ENCODE assay signal across 14 cellular contexts in the genomic region with DNA sequence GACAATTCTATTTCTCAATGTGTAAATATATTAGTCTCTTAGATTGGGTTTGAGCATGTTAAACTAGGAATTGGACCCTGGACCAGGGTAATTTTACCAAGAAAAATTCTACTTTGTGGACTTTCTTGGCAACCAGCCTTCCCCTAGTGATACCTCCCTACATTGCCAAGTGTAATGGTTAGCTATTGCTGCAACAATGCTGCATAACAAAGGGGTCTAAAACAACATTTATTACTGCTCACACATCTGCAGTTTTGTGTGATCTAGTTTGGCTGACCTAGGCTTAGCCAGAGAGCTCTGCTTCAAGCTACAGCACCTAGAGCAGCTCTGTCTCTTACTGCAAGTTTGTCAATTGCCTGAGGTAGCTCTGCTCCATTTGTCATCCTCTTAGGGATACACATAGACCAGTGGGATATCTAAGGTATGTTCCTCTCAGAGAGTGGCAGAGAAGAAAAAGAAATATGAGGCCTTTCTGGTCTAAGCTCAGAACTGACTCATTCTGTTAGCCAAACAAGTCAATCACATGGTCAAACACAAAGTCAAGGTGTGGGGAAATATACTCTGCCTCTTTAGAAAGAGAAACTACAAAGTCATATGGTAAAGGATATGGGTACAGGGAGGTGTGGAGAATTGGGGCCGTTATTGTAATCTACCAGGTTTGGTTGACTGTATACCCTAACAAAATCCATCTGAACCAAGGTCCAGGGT. TPM values are rescaled to one million over a fixed set of nuclear protein-coding genes. Genes with fewer than 3 reads are reported as not detected.
DNase-seq lines count a peak whose midpoint lies in the region; ATAC-seq, FAIRE-seq and TF ChIP-seq lines count a peak whose summit lies in the region.
"Had no signal": no experiment of that assay in that cellular context is flagged by ENCODE, and none has a peak within 500 bp of the region (broad histone marks: within the 10 kb centered on the region; RNA-seq: fewer than 3 reads in every experiment).

No MANE protein-coding gene starts in this region.

- no peaks in the 10 kb centered on the region for H3K79me2 ChIP-seq in keratinocyte (ENCODE audit: control insufficient read depth, insufficient read depth, low read length)
- H3K79me2 ChIP-seq: parathyroid adenoma had no signal

- POLR2A ChIA-PET in activated CD8-positive, alpha-beta T cell treated with anti-CD3 and anti-CD28 coated beads for 36 hours (lab: Charles Lee): interaction anchor here (1.0 to 2.5 kb wide), 7 partner anchors 7 to 25 kb away, joined by 3 to 7 read pairs (median 3); no protein-coding TSS in a partner anchor

- no peak for TF ChIP-seq CTCF in activated CD8-positive, alpha-beta T cell treated with anti-CD3 and anti-CD28 coated beads for 36 hours (IDR thresholded peaks at IDR 0.05)
- no peak for TF ChIP-seq CTCF in keratinocyte (optimal IDR thresholded peaks at IDR 0.05 in 1 of 3, IDR thresholded peaks at IDR 0.05 in 1 of 3, conservative IDR thresholded peaks at IDR 0.05 in 1 of 3; ENCODE audit: extremely low read depth in 1 of 3, insufficient read depth in 2 of 3, low read length in 3 of 3)

- H3K9ac ChIP-seq in keratinocyte (ENCODE audit: control insufficient read depth, extremely low read depth, insufficient read depth, low read length): no peak overlapping the region
- no peak overlapping the region for H3K9ac ChIP-seq in neuronal stem cell (ENCODE audit: low read depth, low read length, poor library complexity)
- H3K9ac ChIP-seq: parathyroid adenoma had no signal

- H3K9me1 ChIP-seq in keratinocyte (ENCODE audit: control insufficient read depth, extremely low read depth, insufficient read depth, low read length): no peaks in the 10 kb centered on the region

- peak; percentile 72 to 84 for ATAC-seq in activated naive CD4-positive, alpha-beta T cell treated with anti-CD3 and anti-CD28 coated beads, Interleukin-2, amount 50 U/mL, for 72 hours
- ATAC-seq in activated CD8-positive, alpha-beta T cell treated with anti-CD3 and anti-CD28 coated beads for 36 hours: peak; percentile 70

- no peak overlapping the region for H2AFZ ChIP-seq in keratinocyte (ENCODE audit: control insufficient read depth, low read length)
- H2AFZ ChIP-seq in neuronal stem cell (ENCODE audit: low read length): no peak overlapping the region
- H2AFZ ChIP-seq: parathyroid adenoma had no signal

- peaks cover 26% of the 10 kb centered on the region for H3K27me3 Mint-ChIP-seq in activated CD8-positive, alpha-beta T cell treated with anti-CD3 and anti-CD28 coated beads for 36 hours

- H2BK5ac ChIP-seq in neuronal stem cell (ENCODE audit: low read length): no peak overlapping the region

- H3K27ac ChIP-seq in keratinocyte (ENCODE audit: control insufficient read depth, insufficient read depth, low read length) (no peak overlapping the region), neuronal stem cell (replicated peaks; ENCODE audit: low read length) (no peak overlapping the region)
- H3K27ac ChIP-seq: parathyroid adenoma had no signal

- H3K9me3 Mint-ChIP-seq in activated naive CD4-positive, alpha-beta T cell treated with anti-CD3 and anti-CD28 coated beads, Interleukin-2, amount 50 U/mL, for 72 hours: no peaks in the 10 kb centered on the region
- no peaks in the 10 kb centered on the region for H3K9me3 Mint-ChIP-seq in activated CD8-positive, alpha-beta T cell treated with anti-CD3 and anti-CD28 coated beads for 36 hours
- H3K9me3 Mint-ChIP-seq: mesothelial cell of epicardium had no signal

- CTCF ChIA-PET in activated CD8-positive, alpha-beta T cell treated with anti-CD3 and anti-CD28 coated beads for 36 hours (lab: Charles Lee): interaction anchor here (0.7 to 6.5 kb wide), 6 partner anchors 10 to 92 kb away, joined by 3 to 35 read pairs (median 6); no protein-coding TSS in a partner anchor

- intact Hi-C loops in activated CD8-positive, alpha-beta T cell treated with anti-CD3 and anti-CD28 coated beads for 36 hours (cut with micrococcal nuclease): no loop called here

- no peak overlapping the region for H4K8ac ChIP-seq in neuronal stem cell (ENCODE audit: low read depth, low read length)

- H2BK15ac ChIP-seq in neuronal stem cell (ENCODE audit: low read length): no peak overlapping the region

- dilution Hi-C loops in keratinocyte (cut with MboI; ENCODE audit: extremely low pct_ligation_motif_present, low sequenced_read_pairs): no loop called here

- peak overlapping the region; percentile 6 to 74 for H3K27ac Mint-ChIP-seq in activated naive CD4-positive, alpha-beta T cell treated with anti-CD3 and anti-CD28 coated beads, Interleukin-2, amount 50 U/mL, for 72 hours
- peak overlapping the region; percentile 80 for H3K27ac Mint-ChIP-seq in activated CD8-positive, alpha-beta T cell treated with anti-CD3 and anti-CD28 coated beads for 36 hours
- H3K27ac Mint-ChIP-seq: mesothelial cell of epicardium had no signal

- WGBS in neuronal stem cell (ENCODE audit: extremely low coverage in 2 of 2, insufficient read length in 2 of 2, insufficient replicate concordance in 1 of 2), 2 donors: no CpG with 5 or more reads among the region's 1 CpG

- H3K14ac ChIP-seq in neuronal stem cell (ENCODE audit: low read length): no peak overlapping the region

- H3K23ac ChIP-seq in neuronal stem cell (ENCODE audit: low read depth, low read length, poor library complexity): no peak overlapping the region

- H3K4me2 ChIP-seq in keratinocyte (ENCODE audit: control insufficient read depth, extremely low read depth, insufficient read depth, low read depth, low read length): no peak overlapping the region
- H3K4me2 ChIP-seq in neuronal stem cell (ENCODE audit: insufficient read depth, low read length, poor library complexity, severe bottlenecking): no peak overlapping the region

- no peak for DNase-seq in activated naive CD4-positive, alpha-beta T cell treated with anti-CD3 and anti-CD28 coated beads, Interleukin-2, amount 50 U/mL, for 72 hours (ENCODE audit: low spot score in 2 of 2)
- DNase-seq in activated naive CD4-positive, alpha-beta T cell treated with Interleukin-2 at 50 U/mL for 16 hours: no peak
- DNase-seq in activated CD8-positive, alpha-beta T cell treated with anti-CD3 and anti-CD28 coated beads for 36 hours: peak; percentile 24
- DNase-seq in keratinocyte (ENCODE audit: low read depth, low spot score): no peak
- DNase-seq in CD1c-positive myeloid dendritic cell (ENCODE audit: extremely low spot score): no peak
- DNase-seq in LoVo (ENCODE audit: low spot score): no peak
- DNase-seq in neuronal stem cell (ENCODE audit: low spot score): no peak
- no peak for DNase-seq in HT-29 (ENCODE audit: low spot score)
- DNase-seq: DMS79; effector CD4-positive, alpha-beta T cell; NCI-H1105 treated with DMSO at 0.1 percent for 48 hours; testis had no signal

- peak overlapping the region; percentile 75 for H3K4me3 Mint-ChIP-seq in activated CD8-positive, alpha-beta T cell treated with anti-CD3 and anti-CD28 coated beads for 36 hours

- peaks cover 56% of the 10 kb centered on the region for H3K4me1 Mint-ChIP-seq in activated CD8-positive, alpha-beta T cell treated with anti-CD3 and anti-CD28 coated beads for 36 hours (ENCODE audit: low read depth)

- H3K9me3 ChIP-seq in keratinocyte (ENCODE audit: control insufficient read depth, low read depth, low read length) (no peaks in the 10 kb centered on the region), neuronal stem cell (replicated peaks in 1 of 2; ENCODE audit: control insufficient read depth in 2 of 2, insufficient read depth in 1 of 2, low read depth in 1 of 2, low read length in 2 of 2) (peaks cover 0 to 3% of the 10 kb centered on the region in 2 donors)
- H3K9me3 ChIP-seq: testis had no signal

- H3K4me1 ChIP-seq in keratinocyte (ENCODE audit: control insufficient read depth, extremely low read depth, insufficient read depth, low read length) (peaks cover 10% of the 10 kb centered on the region), neuronal stem cell (ENCODE audit: control insufficient read depth in 2 of 2, insufficient read depth in 1 of 2, low read depth in 1 of 2, low read length in 2 of 2) (peaks cover 7 to 8% of the 10 kb centered on the region in 2 donors)
- H3K4me1 ChIP-seq: parathyroid adenoma, testis had no signal

- no peak overlapping the region for H2BK120ac ChIP-seq in neuronal stem cell (ENCODE audit: low read depth, low read length)

- peak; percentile 41 for FAIRE-seq in keratinocyte (lab: Jason Lieb, UNC)

- no peaks in the 10 kb centered on the region for H3K79me1 ChIP-seq in neuronal stem cell (ENCODE audit: low read depth, low read length)

- H2AK5ac ChIP-seq in neuronal stem cell (ENCODE audit: low read depth, low read length): no peak overlapping the region

- no peaks in the 10 kb centered on the region for H4K20me1 ChIP-seq in keratinocyte (ENCODE audit: control insufficient read depth, extremely low read depth, insufficient read depth, low read length)

- H3K36me3 Mint-ChIP-seq in activated naive CD4-positive, alpha-beta T cell treated with anti-CD3 and anti-CD28 coated beads, Interleukin-2, amount 50 U/mL, for 72 hours: peaks cover 4 to 12% of the 10 kb centered on the region in 2 donors
- H3K36me3 Mint-ChIP-seq in activated CD8-positive, alpha-beta T cell treated with anti-CD3 and anti-CD28 coated beads for 36 hours (ENCODE audit: low read depth): peaks cover 25% of the 10 kb centered on the region
- H3K36me3 Mint-ChIP-seq: mesothelial cell of epicardium had no signal

- H4K91ac ChIP-seq in neuronal stem cell (ENCODE audit: low read depth, low read length, poor library complexity): no peak overlapping the region

- H3K27me3 ChIP-seq in keratinocyte (ENCODE audit: control insufficient read depth, extremely low read depth, insufficient read depth, low read length): peaks cover 23% of the 10 kb centered on the region
- H3K27me3 ChIP-seq in neuronal stem cell (ENCODE audit: control insufficient read depth in 3 of 3, insufficient read depth in 3 of 3, low read depth in 1 of 3, low read length in 3 of 3): peaks cover 15 to 83% (median 45%) of the 10 kb centered on the region in 3 experiments
- H3K27me3 ChIP-seq: testis had no signal

- no peak overlapping the region for H3K18ac ChIP-seq in neuronal stem cell (ENCODE audit: low read length)

- H3K36me3 ChIP-seq in keratinocyte (ENCODE audit: control insufficient read depth in 2 of 2, extremely low read depth in 1 of 2, insufficient read depth in 2 of 2, low read length in 2 of 2) (no peaks in the 10 kb centered on the region), neuronal stem cell (replicated peaks in 1 of 2; ENCODE audit: control insufficient read depth in 2 of 2, insufficient read depth in 2 of 2, low read length in 2 of 2) (no peaks in the 10 kb centered on the region)

- H2BK12ac ChIP-seq in neuronal stem cell (ENCODE audit: low read length): no peak overlapping the region

- no peak overlapping the region for H3K4ac ChIP-seq in neuronal stem cell (ENCODE audit: low read length)

- H3K4me3 ChIP-seq in keratinocyte (ENCODE audit: control insufficient read depth in 2 of 3, extremely low read depth in 1 of 3, insufficient read depth in 2 of 3, low read depth in 1 of 3, low read length in 3 of 3) (no peak overlapping the region), neuronal stem cell (ENCODE audit: low read length in 2 of 2) (no peak overlapping the region)
- H3K4me3 ChIP-seq: testis had no signal

RNA-seq across cellular contexts. Expression of gene LAYN, which starts 2.0 kb away (rescaled TPM):
- 1 to 10 TPM; 6.3 to 8.6 TPM for total RNA-seq in activated naive CD4-positive, alpha-beta T cell treated with anti-CD3 and anti-CD28 coated beads, Interleukin-2, amount 50 U/mL, for 72 hours
- total RNA-seq in activated CD8-positive, alpha-beta T cell treated with anti-CD3 and anti-CD28 coated beads for 36 hours: 10 to 100 TPM; 92.2 to 93.7 TPM
- 1.1 to 5.1 TPM (median 3.6 TPM) in 3 replicates for polyA plus RNA-seq in keratinocyte
- polyA plus RNA-seq in keratinocyte (2011; ENCODE audit: low read depth): 3.4 TPM
- 2.1 and 2.4 TPM in 2 replicates for polyA plus RNA-seq in keratinocyte (2011; cell fraction: cytosol; rRNA removed)
- 2.4 and 3.3 TPM in 2 replicates for polyA plus RNA-seq in keratinocyte (2011; cell fraction: nucleus; rRNA removed)
- 1.9 and 3.8 TPM in 2 replicates for polyA plus RNA-seq in keratinocyte (2012; ENCODE audit: low replicate concordance)
- polyA minus RNA-seq in keratinocyte: 2.4 to 3.6 TPM in 2 of 3 replicates, not detected in the other
- polyA minus RNA-seq in keratinocyte (2011; cell fraction: cytosol; rRNA and poly(A)+ RNA removed): 1.7 TPM
- 1.1 and 3.7 TPM in 2 replicates for polyA minus RNA-seq in keratinocyte (2011; cell fraction: nucleus; rRNA and poly(A)+ RNA removed)
- polyA plus RNA-seq in neuronal stem cell (2013, experiment 1 of 2): 1.2 TPM
- 1.3 TPM for polyA plus RNA-seq in neuronal stem cell (2013, experiment 2 of 2)
- not detected in 2 replicates for total RNA-seq in HT-29 (2014; rRNA removed; shearing (Covaris generic))

RNA-seq across cellular contexts. Expression of gene HOATZ, which starts 24.0 kb away (rescaled TPM):
- not detected for total RNA-seq in activated naive CD4-positive, alpha-beta T cell treated with anti-CD3 and anti-CD28 coated beads, Interleukin-2, amount 50 U/mL, for 72 hours
- total RNA-seq in activated CD8-positive, alpha-beta T cell treated with anti-CD3 and anti-CD28 coated beads for 36 hours: not detected
- 0.11 TPM in 1 of 3 replicates, not detected in the others for polyA plus RNA-seq in keratinocyte
- polyA plus RNA-seq in keratinocyte (2011; ENCODE audit: low read depth): not detected
- not detected in 2 replicates for polyA plus RNA-seq in keratinocyte (2011; cell fraction: cytosol; rRNA removed)
- not detected in 2 replicates for polyA plus RNA-seq in keratinocyte (2011; cell fraction: nucleus; rRNA removed)
- not detected in 2 replicates for polyA plus RNA-seq in keratinocyte (2012; ENCODE audit: low replicate concordance)
- 0.10 TPM in 1 of 3 replicates, not detected in the others for polyA minus RNA-seq in keratinocyte
- polyA minus RNA-seq in keratinocyte (2011; cell fraction: cytosol; rRNA and poly(A)+ RNA removed): not detected
- polyA minus RNA-seq in keratinocyte (2011; cell fraction: nucleus; rRNA and poly(A)+ RNA removed): not detected in 2 replicates
- 0.11 TPM for polyA plus RNA-seq in neuronal stem cell (2013, experiment 1 of 2)
- not detected for polyA plus RNA-seq in neuronal stem cell (2013, experiment 2 of 2)
- total RNA-seq in HT-29 (2014; rRNA removed; shearing (Covaris generic)): not detected in 2 replicates
- total RNA-seq: mesothelial cell of epicardium had no signal

RNA-seq across cellular contexts. Expression of gene BTG4, which starts 26.4 kb away (rescaled TPM):
- total RNA-seq in activated naive CD4-positive, alpha-beta T cell treated with anti-CD3 and anti-CD28 coated beads, Interleukin-2, amount 50 U/mL, for 72 hours: under 1 TPM in 1 of 2 donors, not detected in 1; 0.23 TPM
- total RNA-seq in activated CD8-positive, alpha-beta T cell treated with anti-CD3 and anti-CD28 coated beads for 36 hours: under 1 TPM; 0.36 to 0.98 TPM
- 0.07 to 0.13 TPM (median 0.12 TPM) in 3 replicates for polyA plus RNA-seq in keratinocyte
- 0.26 TPM for polyA plus RNA-seq in keratinocyte (2011; ENCODE audit: low read depth)
- not detected in 2 replicates for polyA plus RNA-seq in keratinocyte (2011; cell fraction: cytosol; rRNA removed)
- polyA plus RNA-seq in keratinocyte (2011; cell fraction: nucleus; rRNA removed): 0.37 and 0.39 TPM in 2 replicates
- polyA plus RNA-seq in keratinocyte (2012; ENCODE audit: low replicate concordance): not detected in 2 replicates
- not detected in 3 replicates for polyA minus RNA-seq in keratinocyte
- polyA minus RNA-seq in keratinocyte (2011; cell fraction: cytosol; rRNA and poly(A)+ RNA removed): not detected
- not detected in 2 replicates for polyA minus RNA-seq in keratinocyte (2011; cell fraction: nucleus; rRNA and poly(A)+ RNA removed)
- 0.07 TPM for polyA plus RNA-seq in neuronal stem cell (2013, experiment 1 of 2)
- 0.04 TPM for polyA plus RNA-seq in neuronal stem cell (2013, experiment 2 of 2)
- not detected in 2 replicates for total RNA-seq in HT-29 (2014; rRNA removed; shearing (Covaris generic))
- total RNA-seq: mesothelial cell of epicardium had no signal

Comparison
In these comparisons a context has a peak if more than half of its experiments do, and no peak if none do; other contexts are left out.
1. RNA of gene LAYN, which starts 2.0 kb away (total RNA-seq): 92.2 to 93.7 TPM in activated CD8-positive, alpha-beta T cell treated with anti-CD3 and anti-CD28 coated beads for 36 hours; 6.3 to 8.6 TPM in activated naive CD4-positive, alpha-beta T cell treated with anti-CD3 and anti-CD28 coated beads, Interleukin-2, amount 50 U/mL, for 72 hours and not detected in HT-29; every median in the first group is over 4 times any median in the second.